ENCODE assay signal across 8 cellular contexts in genomic region chr1:15090373-15090772, GRCh38.
DNase-seq lines count a peak whose midpoint lies in the region; ATAC-seq and TF ChIP-seq lines count a peak whose summit lies in the region.

No MANE protein-coding gene starts in this region.

- H3K4me3 Mint-ChIP-seq in dendritic cell treated with granulocyte-macrophage colony-stimulating factor and Interleukin-4, amounts not matched to agents 40 ng/mL and 50 ng/mL, for 4 days = no peak overlapping the region

- no peaks in the 10 kb centered on the region for H3K36me3 Mint-ChIP-seq in dendritic cell treated with granulocyte-macrophage colony-stimulating factor and Interleukin-4, amounts not matched to agents 40 ng/mL and 50 ng/mL, for 4 days (ENCODE audit: low read depth)

- H3K9me3 Mint-ChIP-seq in dendritic cell treated with granulocyte-macrophage colony-stimulating factor and Interleukin-4, amounts not matched to agents 40 ng/mL and 50 ng/mL, for 4 days = no peaks in the 10 kb centered on the region

- no peak overlapping the region for H3K4me3 ChIP-seq in GM12865 (ENCODE audit: low read depth, low read length)
- H3K4me3 ChIP-seq in mucosa of rectum (ENCODE audit: low read length in 2 of 2) = peak overlapping the region; percentile 23 to 38

- DNase-seq in GM12865 (ENCODE audit: low read depth) (peak; percentile 42), NCI-H2029 treated with DMSO at 0.1 percent for 48 hours (lab: John Stamatoyannopoulos, UW) (peak; percentile 38), midbrain (lab: John Stamatoyannopoulos, UW) (no peak)
- DNase-seq in activated CD8-positive, alpha-beta memory T cell treated with anti-CD3 and anti-CD28 coated beads for 24 hours = no peak

- peaks cover 21% of the 10 kb centered on the region for H3K4me1 Mint-ChIP-seq in dendritic cell treated with granulocyte-macrophage colony-stimulating factor and Interleukin-4, amounts not matched to agents 40 ng/mL and 50 ng/mL, for 4 days (ENCODE audit: low read depth)

- no peaks in the 10 kb centered on the region for H3K36me3 ChIP-seq in mucosa of rectum (ENCODE audit: control insufficient read depth in 2 of 2, insufficient read depth in 2 of 2, low read length in 2 of 2)

- intact Hi-C loops in dendritic cell treated with granulocyte-macrophage colony-stimulating factor and Interleukin-4, amounts not matched to agents 40 ng/mL and 50 ng/mL, for 4 days (cut with micrococcal nuclease) = no loop called here

- peaks cover 17 to 18% of the 10 kb centered on the region in 2 donors for H3K4me1 ChIP-seq in mucosa of rectum (ENCODE audit: control insufficient read depth in 2 of 2, insufficient read depth in 2 of 2, low read length in 2 of 2)

- no peaks in the 10 kb centered on the region for H3K9me3 ChIP-seq in mucosa of rectum (ENCODE audit: control insufficient read depth in 2 of 2, low read length in 2 of 2)

- no peak for TF ChIP-seq CTCF in GM12865 (IDR thresholded peaks at IDR 0.05; ENCODE audit: insufficient read depth, low read depth, low read length, missing control alignments)

- no peak overlapping the region for H3K9ac ChIP-seq in mucosa of rectum (ENCODE audit: low read depth in 1 of 2, low read length in 2 of 2)

- H3K27me3 Mint-ChIP-seq in dendritic cell treated with granulocyte-macrophage colony-stimulating factor and Interleukin-4, amounts not matched to agents 40 ng/mL and 50 ng/mL, for 4 days = peaks cover 21% of the 10 kb centered on the region

- H3K27me3 ChIP-seq in mucosa of rectum (ENCODE audit: control insufficient read depth in 2 of 2, insufficient read depth in 2 of 2, low read length in 2 of 2) = no peaks in the 10 kb centered on the region

- ATAC-seq in HG02623 (IDR thresholded peaks at IDR 0.05; ENCODE audit: unreplicated experiment) (no peak), HG03175 (IDR thresholded peaks at IDR 0.05; ENCODE audit: unreplicated experiment) (no peak)

- H3K27ac Mint-ChIP-seq in dendritic cell treated with granulocyte-macrophage colony-stimulating factor and Interleukin-4, amounts not matched to agents 40 ng/mL and 50 ng/mL, for 4 days = peak overlapping the region; percentile 0

- H3K27ac ChIP-seq in mucosa of rectum (ENCODE audit: low read depth in 2 of 2, low read length in 2 of 2) = no peak overlapping the region

Comparison
In these comparisons a context has a peak if more than half of its experiments do, and no peak if none do; other contexts are left out.
1. DNase-seq: peak in GM12865 (single experiment) and NCI-H2029 treated with DMSO at 0.1 percent for 48 hours (single experiment); none in midbrain (single experiment) and activated CD8-positive, alpha-beta memory T cell treated with anti-CD3 and anti-CD28 coated beads for 24 hours (single experiment).